In genomic region chr5:77960305-77960704, GRCh38 we compare ENCODE assay signal across 19 cellular contexts.
DNase-seq lines count a peak whose midpoint lies in the region; ATAC-seq, FAIRE-seq and TF ChIP-seq lines count a peak whose summit lies in the region.
"Had no signal": no experiment of that assay in that cellular context is flagged by ENCODE, and none has a peak within 500 bp of the region (broad histone marks: within the 10 kb centered on the region; RNA-seq: fewer than 3 reads in every experiment).

No MANE protein-coding gene starts in this region.

- no peak overlapping the region for H3K9ac ChIP-seq in HUES48 (ENCODE audit: low read depth, low read length)

- ATAC-seq in central memory CD8-positive, alpha-beta T cell (replicated peaks; ENCODE audit: extremely low read depth, poor library complexity, severe bottlenecking): peak; percentile 28
- no peak for ATAC-seq in GM18498 (IDR thresholded peaks at IDR 0.05; ENCODE audit: unreplicated experiment)

- H3K27me3 ChIP-seq in HUES48 (ENCODE audit: control insufficient read depth, insufficient read depth, low read length): peaks cover 94% of the 10 kb centered on the region

- peaks cover 13% of the 10 kb centered on the region for H3K4me1 Mint-ChIP-seq in central memory CD8-positive, alpha-beta T cell

- peaks cover 33% of the 10 kb centered on the region for H3K4me1 ChIP-seq in HUES48 (ENCODE audit: control insufficient read depth, insufficient read depth, low read length)

- no peak for TF ChIP-seq CTCF in D721Med (IDR thresholded peaks at IDR 0.05; ENCODE audit: insufficient read depth, missing control alignments)

- no peak overlapping the region for H3K27ac ChIP-seq in HUES48 (ENCODE audit: low read depth, low read length)
- H3K27ac ChIP-seq: adrenal gland, cardiac muscle cell, esophagus squamous epithelium, thoracic aorta had no signal

- DNase-seq in D721Med (ENCODE audit: insufficient read length, low spot score) (no peak), middle frontal gyrus (ENCODE audit: extremely low spot score, low spot score) (peak; percentile 27), SKM-1 (lab: John Stamatoyannopoulos, UW; ENCODE audit: unreplicated experiment) (no peak), dermis blood vessel endothelial cell (no peak)
- no peak for DNase-seq in central memory CD8-positive, alpha-beta T cell (ENCODE audit: low spot score in 2 of 2)
- DNase-seq: activated CD4-positive, alpha-beta T cell treated with anti-CD3 and anti-CD28 coated beads, Interleukin-2, amount 50 U/mL, for 48 hours; adrenal gland; DMS79; effector memory CD4-positive, alpha-beta T cell; esophagus squamous epithelium; SHP77 treated with DMSO at 0.1 percent for 48 hours; stimulated activated CD4-positive, alpha-beta T cell treated with anti-CD3 and anti-CD28 coated beads, Interleukin-12 subunit alpha, Interleukin-12 subunit beta, amount 100 ng/mL, for 4 hours; stimulated activated CD8-positive, alpha-beta memory T cell treated with anti-CD3 and anti-CD28 coated beads, Interleukin-4, amount 100 ng/mL, for 48 hours had no signal

- no peak overlapping the region for H3K27ac Mint-ChIP-seq in central memory CD8-positive, alpha-beta T cell (ENCODE audit: low read depth)
- H3K27ac Mint-ChIP-seq: immature natural killer cell; T-helper 1 cell treated with Interleukin-12 subunit alpha and Interleukin-12 subunit beta and Interleukin-4 antibody, amounts not matched to agents 30 μg/mL and 1 μg/mL, for 36 hours had no signal

- no peak overlapping the region for H3K4me3 Mint-ChIP-seq in central memory CD8-positive, alpha-beta T cell
- H3K4me3 Mint-ChIP-seq: T-helper 1 cell treated with Interleukin-12 subunit alpha and Interleukin-12 subunit beta and Interleukin-4 antibody, amounts not matched to agents 30 μg/mL and 1 μg/mL, for 36 hours had no signal

- H3K9me3 Mint-ChIP-seq in central memory CD8-positive, alpha-beta T cell: no peaks in the 10 kb centered on the region
- H3K9me3 Mint-ChIP-seq: immature natural killer cell; T-helper 1 cell treated with Interleukin-12 subunit alpha and Interleukin-12 subunit beta and Interleukin-4 antibody, amounts not matched to agents 30 μg/mL and 1 μg/mL, for 36 hours had no signal

- H3K27me3 Mint-ChIP-seq in central memory CD8-positive, alpha-beta T cell: peaks cover 51% of the 10 kb centered on the region

- H3K36me3 Mint-ChIP-seq in central memory CD8-positive, alpha-beta T cell (ENCODE audit: insufficient read depth): no peaks in the 10 kb centered on the region

- peak overlapping the region; percentile 9; the same call in 1 of the 2 replicates for H3K4me3 ChIP-seq in HUES48 (ENCODE audit: low read depth, low read length)
- H3K4me3 ChIP-seq: adrenal gland, cardiac muscle cell, esophagus squamous epithelium, thoracic aorta had no signal

- FAIRE-seq in D721Med (lab: Jason Lieb, UNC): peak; percentile 46

- no peaks in the 10 kb centered on the region for H3K36me3 ChIP-seq in HUES48 (ENCODE audit: control insufficient read depth, insufficient read depth, low read length)
- H3K36me3 ChIP-seq: adrenal gland, cardiac muscle cell, esophagus squamous epithelium, thoracic aorta had no signal

- H3K9me3 ChIP-seq in HUES48 (ENCODE audit: control insufficient read depth, insufficient read depth, low read length): no peaks in the 10 kb centered on the region
- H3K9me3 ChIP-seq: adrenal gland, esophagus squamous epithelium, thoracic aorta had no signal
